1 cellular context compared by ENCODE assay signal in the genomic region with DNA sequence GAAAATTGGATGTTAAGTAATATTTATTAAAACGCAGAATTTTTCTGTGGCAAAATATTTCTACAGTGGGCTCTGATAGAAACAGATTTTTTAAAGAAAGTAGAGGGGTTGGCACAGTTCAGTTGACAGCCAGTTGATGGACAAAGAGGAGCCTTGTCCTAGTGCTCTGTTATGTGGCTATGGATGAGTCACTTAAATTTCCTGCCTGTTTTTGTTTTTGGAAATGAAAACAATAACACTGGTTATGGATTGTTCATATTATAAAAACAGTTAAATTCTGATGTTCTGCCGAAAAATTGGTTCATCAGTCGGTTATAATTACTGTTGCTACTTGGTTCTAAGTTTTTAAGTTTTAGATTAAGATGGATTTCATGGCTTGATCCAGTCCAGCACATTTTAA.
TF ChIP-seq lines count a peak whose summit lies in the region.

No MANE protein-coding gene starts in this region.

TF ChIP-seq in endothelial cell of umbilical vein, 7 proteins besides CTCF, POLR2A, EP300 and RAD21:
- TF ChIP-seq FOS (IDR thresholded peaks at IDR 0.05; ENCODE audit: borderline replicate concordance, insufficient read depth, low read length) = peak; percentile 68
- peak; percentile 73 for TF ChIP-seq JUN (IDR thresholded peaks at IDR 0.05; ENCODE audit: borderline replicate concordance, insufficient read depth, insufficient read length, low read depth)
- no peak for TF ChIP-seq POLR2AphosphoS5 (IDR thresholded peaks at IDR 0.05; ENCODE audit: insufficient read depth, low read depth, low read length)
